ENCODE assay signal across 1 cellular context in genomic region chr7:85510287-85510686, GRCh38.
A peak's percentile ranks its signal among the peaks of the same experiment; 100 is the strongest.
TF ChIP-seq lines count a peak whose summit lies in the region.

No MANE protein-coding gene starts in this region.

TF ChIP-seq in SK-N-SH treated with all-trans-retinoic acid at 6 μM for 48 hours, 23 proteins besides CTCF, POLR2A, EP300 and RAD21 (continued from another document):
- TF ChIP-seq PATZ1 (CRISPR knock-in tag; IDR thresholded peaks at IDR 0.05; ENCODE audit: borderline replicate concordance) (peak; percentile 99), GLIS3 (CRISPR knock-in tag; IDR thresholded peaks at IDR 0.05) (no peak), ARNTL (CRISPR knock-in tag; IDR thresholded peaks at IDR 0.05; ENCODE audit: borderline replicate concordance, low read depth) (peak; percentile 10; the same call in 1 of the 2 replicates)
TF ChIP-seq in SK-N-SH treated with all-trans-retinoic acid at 6 μM for 48 hours: peak in this region for 13.
